In genomic region chr2:15729001-15729400, GRCh38 we compare ENCODE assay signal across 27 cellular contexts.
"Had no signal": no experiment of that assay in that cellular context is flagged by ENCODE, and none has a peak within 500 bp of the region (broad histone marks: within the 10 kb centered on the region; RNA-seq: fewer than 3 reads in every experiment).

No MANE protein-coding gene starts in this region.

- H3K4me1 Mint-ChIP-seq: naive thymus-derived CD4-positive, alpha-beta T cell had no signal

- H3K9me3 ChIP-seq: left lung, lower lobe of right lung, mucosa of descending colon, pancreas, prostate gland, suprapubic skin, thoracic aorta, tibial artery, upper lobe of right lung had no signal

- H3K9me3 Mint-ChIP-seq: natural killer cell treated with Interleukin-12 subunit alpha and Interleukin-12 subunit beta and Interleukin-15 and Interleukin-18, amount 100 ng/mL, for 72 hours; stimulated activated naive B cell treated with anti-CD40 and anti-IgM and Interleukin-4, amounts not matched to agents 10 μg/mL and 1 μg/mL and 100 μg/mL, for 72 hours had no signal

- DNase-seq: hippocampal formation; kidney; left colon; left lung; lower lobe of right lung; mammary epithelial cell; mesendoderm; midbrain; mucosa of descending colon; naive thymus-derived CD4-positive, alpha-beta T cell; pancreas; retina; right cardiac atrium; stimulated activated CD4-positive, alpha-beta T cell treated with anti-CD3 and anti-CD28 coated beads, Interleukin-12 subunit alpha, Interleukin-12 subunit beta, amount 100 ng/mL, for 4 hours; stimulated activated CD4-positive, alpha-beta T cell treated with anti-CD3 and anti-CD28 coated beads, Interleukin-15, amount 100 ng/mL, for 24 hours; stimulated activated CD4-positive, alpha-beta T cell treated with anti-CD3 and anti-CD28 coated beads, Interleukin-2, amount 100 ng/mL, for 24 hours; stimulated activated CD4-positive, alpha-beta T cell treated with anti-CD3 and anti-CD28 coated beads, Interleukin-4, amount 100 ng/mL, for 1 hour; stimulated activated naive B cell treated with anti-CD40 and anti-IgM and Interleukin-4, amounts not matched to agents 10 μg/mL and 1 μg/mL and 100 μg/mL, for 72 hours; stimulated activated naive CD8-positive, alpha-beta T cell treated with anti-CD3 and anti-CD28 coated beads, Interleukin-15, Interleukin-2, amounts not matched to agents 100 U/mL and 50 U/mL, for 24 hours; tibial artery; trophoblast cell; upper lobe of right lung had no signal

- H3K36me3 Mint-ChIP-seq: naive thymus-derived CD4-positive, alpha-beta T cell; natural killer cell treated with Interleukin-12 subunit alpha and Interleukin-12 subunit beta and Interleukin-15 and Interleukin-18, amount 100 ng/mL, for 72 hours; stimulated activated naive B cell treated with anti-CD40 and anti-IgM and Interleukin-4, amounts not matched to agents 10 μg/mL and 1 μg/mL and 100 μg/mL, for 72 hours had no signal

- H3K36me3 ChIP-seq: left lung, lower lobe of right lung, pancreas, prostate gland, suprapubic skin, thoracic aorta, tibial artery, upper lobe of right lung had no signal

- H3K27ac ChIP-seq: left lung, lower lobe of right lung, pancreas, prostate gland, skin epidermis, suprapubic skin, thoracic aorta, upper lobe of right lung had no signal

- H3K4me3 Mint-ChIP-seq: naive thymus-derived CD4-positive, alpha-beta T cell; natural killer cell treated with Interleukin-12 subunit alpha and Interleukin-12 subunit beta and Interleukin-15 and Interleukin-18, amount 100 ng/mL, for 72 hours; stimulated activated naive B cell treated with anti-CD40 and anti-IgM and Interleukin-4, amounts not matched to agents 10 μg/mL and 1 μg/mL and 100 μg/mL, for 72 hours had no signal

- H3K27ac Mint-ChIP-seq: natural killer cell treated with Interleukin-12 subunit alpha and Interleukin-12 subunit beta and Interleukin-15 and Interleukin-18, amount 100 ng/mL, for 72 hours; stimulated activated naive B cell treated with anti-CD40 and anti-IgM and Interleukin-4, amounts not matched to agents 10 μg/mL and 1 μg/mL and 100 μg/mL, for 72 hours had no signal

- H3K4me3 ChIP-seq: left lung, lower lobe of right lung, mucosa of descending colon, pancreas, prostate gland, skin epidermis, suprapubic skin, thoracic aorta, tibial artery, upper lobe of right lung had no signal

- H3K4me1 ChIP-seq: prostate gland had no signal

- H3K27me3 ChIP-seq: left lung, pancreas, tibial artery, upper lobe of right lung had no signal
